Comparison of ENCODE assay signal across 25 cellular contexts in the genomic region with DNA sequence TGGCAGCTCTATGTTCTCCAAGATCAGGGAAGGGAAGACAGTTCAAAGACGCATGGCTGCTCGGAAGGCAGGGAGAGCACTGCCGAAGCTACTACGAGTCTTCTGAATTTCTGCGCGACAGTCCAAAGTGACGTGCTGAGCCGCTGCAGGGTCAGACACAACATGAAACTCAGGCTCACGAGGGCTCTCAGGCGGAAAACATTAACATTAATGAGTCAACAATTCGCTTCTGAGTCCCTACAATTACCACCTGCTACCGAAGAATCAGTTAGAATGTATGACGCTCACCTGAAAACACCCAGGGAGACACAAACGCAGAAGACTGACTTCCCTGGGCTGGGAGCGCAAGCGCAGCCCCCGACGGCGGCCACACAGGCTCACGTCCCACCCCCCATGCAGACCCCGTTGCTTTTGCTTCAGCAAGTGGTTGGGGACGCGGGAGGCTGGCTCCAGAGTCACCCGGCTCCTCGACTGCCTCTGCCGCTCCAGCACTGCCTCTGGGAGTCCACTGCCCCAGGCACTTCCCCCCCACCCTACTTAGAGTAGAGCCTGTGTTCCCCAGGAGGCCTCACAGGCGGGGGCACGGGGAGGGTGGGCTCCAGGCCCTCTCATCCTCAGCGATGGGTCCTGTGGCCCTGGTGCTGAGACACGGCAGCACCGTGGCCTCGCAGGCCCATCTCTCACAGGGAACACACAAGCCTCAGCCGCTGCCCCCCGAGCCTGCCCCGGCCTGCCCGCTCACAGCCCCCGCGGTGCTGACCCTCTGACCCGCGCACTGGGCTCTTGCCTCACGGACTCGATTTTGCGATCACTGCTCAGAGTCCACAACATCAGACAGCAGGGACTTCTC. TPM values are rescaled to one million over a fixed set of nuclear protein-coding genes. Genes with fewer than 3 reads are reported as not detected.
DNase-seq lines count a peak whose midpoint lies in the region; ATAC-seq, FAIRE-seq and TF ChIP-seq lines count a peak whose summit lies in the region.
"Had no signal": no experiment of that assay in that cellular context is flagged by ENCODE, and none has a peak within 500 bp of the region (broad histone marks: within the 10 kb centered on the region; RNA-seq: fewer than 3 reads in every experiment).

No MANE protein-coding gene starts in this region.

- FAIRE-seq in kidney (lab: Jason Lieb, UNC), result no peak
- FAIRE-seq: GM12892 had no signal

- no peak for ATAC-seq in HG03135 (IDR thresholded peaks at IDR 0.05; ENCODE audit: unreplicated experiment)
- ATAC-seq: mucosa of descending colon; PC-3; Right ventricle myocardium inferior; stimulated activated naive B cell treated with anti-CD40 and anti-IgM and Interleukin-4, amounts not matched to agents 10 μg/mL and 1 μg/mL and 100 μg/mL, for 72 hours had no signal

- no peak overlapping the region for H3K9ac ChIP-seq in kidney (ENCODE audit: low read length in 2 of 2)

- peak overlapping the region in 1 of 2 donors; percentile 6 for H3K4me3 ChIP-seq in kidney (ENCODE audit: low read length in 2 of 2)
- H3K4me3 ChIP-seq: lung, mucosa of descending colon, sigmoid colon, suprapubic skin had no signal

- peak overlapping the region; percentile 60 to 65 for H3K27ac ChIP-seq in kidney (ENCODE audit: low read depth in 2 of 2, low read length in 2 of 2)
- H3K27ac ChIP-seq: 22Rv1, brain microvascular endothelial cell, sigmoid colon, suprapubic skin had no signal

- no peak for TF ChIP-seq CTCF in kidney (IDR thresholded peaks at IDR 0.05; ENCODE audit: borderline replicate concordance, extremely low read depth, insufficient read depth)

- no peaks in the 10 kb centered on the region for H3K9me3 ChIP-seq in kidney (ENCODE audit: control insufficient read depth in 1 of 2, low read length in 2 of 2)
- H3K9me3 ChIP-seq: mucosa of descending colon, sigmoid colon, suprapubic skin had no signal

- H3K36me3 ChIP-seq in kidney (ENCODE audit: control insufficient read depth in 1 of 2, insufficient read depth in 2 of 2, low read length in 2 of 2), result no peaks in the 10 kb centered on the region
- H3K36me3 ChIP-seq: brain microvascular endothelial cell had no signal

- intact Hi-C loops in kidney (cut with DNase I), result no loop called here

- peak; percentile 4 to 26 for DNase-seq in NCI-H2081 (lab: John Stamatoyannopoulos, UW)
- DNase-seq in NCI-H2081 treated with DMSO at 0.1 percent for 48 hours (lab: John Stamatoyannopoulos, UW), result no peak
- peak; percentile 90 for DNase-seq in NCI-H69 (lab: John Stamatoyannopoulos, UW)
- peak; percentile 73 for DNase-seq in kidney
- DNase-seq in retina, result peak; percentile 44
- no peak for DNase-seq in SIG-M5 (lab: John Stamatoyannopoulos, UW)
- no peak for DNase-seq in MV-4-11 (lab: John Stamatoyannopoulos, UW)
- DNase-seq: activated CD4-positive, alpha-beta T cell treated with anti-CD3 and anti-CD28 coated beads for 4 hours; activated naive CD4-positive, alpha-beta T cell treated with Interleukin-2 at 50 U/mL for 16 hours; activated T-cell treated with anti-CD3 and anti-CD28 coated beads, Interleukin-2, amount 50 U/mL, for 48 hours; brain microvascular endothelial cell; CD4-positive, CD25-positive, alpha-beta regulatory T cell; islet precursor cell; mucosa of descending colon; NCI-H1092 treated with DMSO at 0.1 percent for 48 hours; NCI-H1930; PC-3; sigmoid colon; stimulated activated naive B cell treated with anti-CD40 and anti-IgM and Interleukin-4, amounts not matched to agents 10 μg/mL and 1 μg/mL and 100 μg/mL, for 72 hours had no signal

- H3K4me1 ChIP-seq in kidney (ENCODE audit: control insufficient read depth in 1 of 2, insufficient read depth in 1 of 2, low read depth in 1 of 2, low read length in 2 of 2), result peaks cover 0 to 6% of the 10 kb centered on the region in 2 donors
- H3K4me1 ChIP-seq: sigmoid colon, suprapubic skin had no signal

RNA-seq across cellular contexts. Expression of gene LMF1, which starts 38.9 kb away (rescaled TPM):
- 28.6 TPM for total RNA-seq in kidney
- 15.4 TPM for polyA plus RNA-seq in kidney (ENCODE audit: insufficient read depth, low read depth, low replicate concordance)

RNA-seq across cellular contexts. Expression of gene SOX8, which starts 49.7 kb away (rescaled TPM):
- 1.0 TPM for total RNA-seq in kidney
- polyA plus RNA-seq in kidney (ENCODE audit: insufficient read depth, low read depth, low replicate concordance), result 0.17 TPM

Comparison
In these comparisons a context has a peak if more than half of its experiments do, and no peak if none do; other contexts are left out.
1. DNase-seq: peak in NCI-H2081 (2 of 2), NCI-H69 (single experiment), kidney (single experiment) and retina (single experiment); none in NCI-H2081 treated with DMSO at 0.1 percent for 48 hours (single experiment), SIG-M5 (single experiment) and MV-4-11 (single experiment).